Comparison of ENCODE assay signal across 8 cellular contexts in genomic region chr5:180784497-180785097, GRCh38. TPM values are rescaled to one million over a fixed set of nuclear protein-coding genes. Genes with fewer than 3 reads are reported as not detected.
A peak's percentile ranks its signal among the peaks of the same experiment; 100 is the strongest.
DNase-seq lines count a peak whose midpoint lies in the region; ATAC-seq and TF ChIP-seq lines count a peak whose summit lies in the region.

No MANE protein-coding gene starts in this region.

- H3K4me1 Mint-ChIP-seq in activated T-helper 1 cell treated with anti-CD3 and anti-CD28 coated beads, Interleukin-12 subunit alpha, Interleukin-12 subunit beta, Interleukin-2, Interleukin-4 antibody, amounts not matched to agents 30 ng/mL and 10 ng/mL and 1 ng/mL, durations not matched to agents 14 hours and 24 hours and 36 hours (ENCODE audit: low read depth): peaks cover 15% of the 10 kb centered on the region

- H2AFZ ChIP-seq in OCI-LY7 (ENCODE audit: low read length): no peak overlapping the region

- H3K36me3 ChIP-seq in OCI-LY7 (ENCODE audit: insufficient read depth, low read length) (peaks cover 20% of the 10 kb centered on the region), thoracic aorta (peaks cover 11% of the 10 kb centered on the region)

- H3K27me3 Mint-ChIP-seq in activated T-helper 1 cell treated with anti-CD3 and anti-CD28 coated beads, Interleukin-12 subunit alpha, Interleukin-12 subunit beta, Interleukin-2, Interleukin-4 antibody, amounts not matched to agents 30 ng/mL and 10 ng/mL and 1 ng/mL, durations not matched to agents 14 hours and 24 hours and 36 hours (ENCODE audit: insufficient read depth): no peaks in the 10 kb centered on the region

- intact Hi-C loops in OCI-LY7 (cut with micrococcal nuclease; ENCODE audit: unreplicated experiment): loop anchor here (1.0 to 5.0 kb wide), 4 partner anchors 76 to 373 kb away; partner anchors contain the start of genes BTNL9 and ZFP62
- intact Hi-C loops in activated T-helper 1 cell treated with anti-CD3 and anti-CD28 coated beads, Interleukin-12 subunit alpha, Interleukin-12 subunit beta, Interleukin-2, Interleukin-4 antibody, amounts not matched to agents 30 ng/mL and 10 ng/mL and 1 ng/mL, durations not matched to agents 14 hours and 24 hours and 36 hours (cut with micrococcal nuclease): loop anchor here (1.0 to 10.0 kb wide), 4 partner anchors 18 to 375 kb away; partner anchors contain the start of gene MGAT1

- POLR2A ChIA-PET in OCI-LY7 (lab: Charles Lee): interaction anchor here (1.1 kb wide), 2 partner anchors 79 to 84 kb away, joined by 3 read pairs; no protein-coding TSS in a partner anchor

- peak; percentile 55 for DNase-seq in NCI-H345 (lab: John Stamatoyannopoulos, UW)
- no peak for DNase-seq in NCI-H345 treated with DMSO at 0.1 percent for 48 hours (lab: John Stamatoyannopoulos, UW; ENCODE audit: unreplicated experiment)
- peak; percentile 81 for DNase-seq in OCI-LY7 (ENCODE audit: low spot score)
- peak; percentile 47 for DNase-seq in activated T-helper 1 cell treated with anti-CD3 and anti-CD28 coated beads, Interleukin-12 subunit alpha, Interleukin-12 subunit beta, Interleukin-2, Interleukin-4 antibody, amounts not matched to agents 30 ng/mL and 10 ng/mL and 1 ng/mL, durations not matched to agents 14 hours and 24 hours and 36 hours (ENCODE audit: low spot score)
- DNase-seq in fibroblast of the conjunctiva (ENCODE audit: low read depth): peak; percentile 86
- peak; percentile 53 for DNase-seq in occipital lobe (lab: John Stamatoyannopoulos, UW)
- DNase-seq in thoracic aorta (ENCODE audit: low spot score): no peak

- no peak overlapping the region for H3K4me2 ChIP-seq in OCI-LY7 (ENCODE audit: low read length)

- H3K4me1 ChIP-seq in OCI-LY7 (ENCODE audit: insufficient read depth, low read length, poor library complexity, severe bottlenecking) (no peaks in the 10 kb centered on the region), thoracic aorta (ENCODE audit: control insufficient read depth in 1 of 2, low read depth in 2 of 2) (peaks cover 26 to 37% of the 10 kb centered on the region in 2 donors)

- H3K4me3 Mint-ChIP-seq in activated T-helper 1 cell treated with anti-CD3 and anti-CD28 coated beads, Interleukin-12 subunit alpha, Interleukin-12 subunit beta, Interleukin-2, Interleukin-4 antibody, amounts not matched to agents 30 ng/mL and 10 ng/mL and 1 ng/mL, durations not matched to agents 14 hours and 24 hours and 36 hours: no peak overlapping the region

- H3K27ac Mint-ChIP-seq in activated T-helper 1 cell treated with anti-CD3 and anti-CD28 coated beads, Interleukin-12 subunit alpha, Interleukin-12 subunit beta, Interleukin-2, Interleukin-4 antibody, amounts not matched to agents 30 ng/mL and 10 ng/mL and 1 ng/mL, durations not matched to agents 14 hours and 24 hours and 36 hours: no peak overlapping the region

- H4K20me1 ChIP-seq in OCI-LY7 (ENCODE audit: insufficient read depth, low read length): no peaks in the 10 kb centered on the region

- H3K9me3 Mint-ChIP-seq in activated T-helper 1 cell treated with anti-CD3 and anti-CD28 coated beads, Interleukin-12 subunit alpha, Interleukin-12 subunit beta, Interleukin-2, Interleukin-4 antibody, amounts not matched to agents 30 ng/mL and 10 ng/mL and 1 ng/mL, durations not matched to agents 14 hours and 24 hours and 36 hours: no peaks in the 10 kb centered on the region

- peak; percentile 87 for TF ChIP-seq CTCF in OCI-LY7 (conservative IDR thresholded peaks at IDR 0.05; ENCODE audit: low read length)
- TF ChIP-seq CTCF in thoracic aorta (IDR thresholded peaks at IDR 0.05): peak; percentile 59

- H3K79me2 ChIP-seq in OCI-LY7 (ENCODE audit: insufficient read depth, low read depth, low read length): no peaks in the 10 kb centered on the region

- CTCF ChIA-PET in OCI-LY7 (lab: Charles Lee; ENCODE audit: unreplicated experiment): interaction anchor here (1.0 kb wide), 1 partner anchor 46 kb away, joined by 3 read pairs; no protein-coding TSS in a partner anchor

- H3K27ac ChIP-seq in OCI-LY7 (ENCODE audit: low read depth, low read length, poor library complexity, severe bottlenecking) (no peak overlapping the region), thoracic aorta (peak overlapping the region; percentile 80 to 89)

- H3K36me3 Mint-ChIP-seq in activated T-helper 1 cell treated with anti-CD3 and anti-CD28 coated beads, Interleukin-12 subunit alpha, Interleukin-12 subunit beta, Interleukin-2, Interleukin-4 antibody, amounts not matched to agents 30 ng/mL and 10 ng/mL and 1 ng/mL, durations not matched to agents 14 hours and 24 hours and 36 hours (ENCODE audit: low read depth): peaks cover 3% of the 10 kb centered on the region

- H3K9me3 ChIP-seq in OCI-LY7 (ENCODE audit: low read length) (no peaks in the 10 kb centered on the region), thoracic aorta (no peaks in the 10 kb centered on the region)

- no peaks in the 10 kb centered on the region for H3K9me2 ChIP-seq in OCI-LY7 (ENCODE audit: insufficient read depth, low read length)

- no TSS peak for BruUV-seq in OCI-LY7 (replicated peaks; lab: Mats Ljungman, UMichigan)

- peak; percentile 58 for ATAC-seq in HG03025 (IDR thresholded peaks at IDR 0.05; ENCODE audit: low FRiP score, unreplicated experiment)
- ATAC-seq in thoracic aorta (ENCODE audit: insufficient number of reproducible peaks, low FRiP score, low read depth): peak; percentile 80

- no peak overlapping the region for H3K4me3 ChIP-seq in OCI-LY7 (ENCODE audit: low read depth, low read length, poor library complexity, severe bottlenecking)
- H3K4me3 ChIP-seq in thoracic aorta: no peak overlapping the region

- H3K27me3 ChIP-seq in thoracic aorta (replicated peaks; ENCODE audit: insufficient read depth): no peaks in the 10 kb centered on the region

RNA-seq across cellular contexts. Expression of gene MGAT1, which starts 18.0 kb away (rescaled TPM):
- total RNA-seq in OCI-LY7 (2014; rRNA removed; shearing (Covaris generic)): 65.2 and 75.4 TPM in 2 replicates
- total RNA-seq in OCI-LY7 (2022) (95.2 and 103 TPM in 2 replicates), occipital lobe (28.7 TPM), thoracic aorta (100 to 1,000 TPM; 226 to 244 TPM)
- 106 and 107 TPM in 2 replicates for total RNA-seq in activated T-helper 1 cell treated with anti-CD3 and anti-CD28 coated beads, Interleukin-12 subunit alpha, Interleukin-12 subunit beta, Interleukin-2, Interleukin-4 antibody, amounts not matched to agents 30 ng/mL and 10 ng/mL and 1 ng/mL, durations not matched to agents 14 hours and 24 hours and 36 hours

RNA-seq across cellular contexts. Expression of gene OR2Y1, which starts 44.7 kb away (rescaled TPM):
- total RNA-seq in OCI-LY7 (2014; rRNA removed; shearing (Covaris generic)): not detected in 2 replicates
- total RNA-seq in OCI-LY7 (2022): not detected in 2 replicates
- total RNA-seq in activated T-helper 1 cell treated with anti-CD3 and anti-CD28 coated beads, Interleukin-12 subunit alpha, Interleukin-12 subunit beta, Interleukin-2, Interleukin-4 antibody, amounts not matched to agents 30 ng/mL and 10 ng/mL and 1 ng/mL, durations not matched to agents 14 hours and 24 hours and 36 hours: not detected in 2 replicates
- total RNA-seq in occipital lobe: not detected
- total RNA-seq in thoracic aorta: not detected

Comparison
In these comparisons a context has a peak if more than half of its experiments do, and no peak if none do; other contexts are left out.
1. DNase-seq: peak in NCI-H345 (single experiment), OCI-LY7 (single experiment), activated T-helper 1 cell treated with anti-CD3 and anti-CD28 coated beads, Interleukin-12 subunit alpha, Interleukin-12 subunit beta, Interleukin-2, Interleukin-4 antibody, amounts not matched to agents 30 ng/mL and 10 ng/mL and 1 ng/mL, durations not matched to agents 14 hours and 24 hours and 36 hours (single experiment), fibroblast of the conjunctiva (single experiment) and occipital lobe (single experiment); none in NCI-H345 treated with DMSO at 0.1 percent for 48 hours (single experiment) and thoracic aorta (single experiment).